In the genomic region with DNA sequence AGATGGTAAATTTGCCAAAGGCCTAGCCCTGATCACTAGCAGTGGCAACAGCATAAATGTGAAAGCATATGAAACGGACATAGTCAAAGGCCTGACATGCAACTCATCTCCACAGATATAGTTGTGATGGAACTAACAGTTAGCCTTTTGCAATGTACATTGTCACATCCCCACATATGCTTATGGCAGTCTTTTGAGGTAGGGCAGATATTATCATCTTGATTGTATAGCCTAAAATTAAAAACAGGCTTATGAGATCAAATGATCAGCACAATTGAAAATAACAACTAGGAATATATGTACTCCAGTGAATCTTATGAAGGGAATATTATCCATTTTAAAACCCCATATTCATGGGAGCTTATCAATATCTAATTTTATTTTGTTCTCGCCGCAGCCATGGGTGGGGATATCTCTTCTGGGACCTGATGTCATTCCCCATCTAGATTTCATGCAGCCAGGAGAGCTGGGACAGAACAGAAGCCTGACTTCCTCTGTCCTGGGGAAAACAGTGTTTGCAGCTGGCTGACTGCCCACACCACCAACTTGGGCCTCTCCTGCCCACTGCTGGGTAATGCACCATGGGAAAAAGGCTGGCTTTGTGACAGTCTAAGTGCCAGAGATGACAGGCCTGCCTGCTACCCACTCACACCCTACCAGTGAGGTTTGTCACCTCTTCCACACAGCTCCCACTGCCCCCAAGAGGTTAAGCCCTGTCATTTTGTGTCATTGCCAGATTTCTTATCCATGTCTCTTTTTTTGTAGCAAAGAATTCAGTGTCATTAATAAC, we compare ENCODE assay signal across 12 cellular contexts.
DNase-seq lines count a peak whose midpoint lies in the region; ATAC-seq, FAIRE-seq and TF ChIP-seq lines count a peak whose summit lies in the region.
"Had no signal": no experiment of that assay in that cellular context is flagged by ENCODE, and none has a peak within 500 bp of the region (broad histone marks: within the 10 kb centered on the region; RNA-seq: fewer than 3 reads in every experiment).

No MANE protein-coding gene starts in this region.

- H3K36me3 ChIP-seq in heart right ventricle (no peaks in the 10 kb centered on the region), thyroid gland (no peaks in the 10 kb centered on the region)
- H3K36me3 ChIP-seq: vagina had no signal

- H3K4me1 ChIP-seq in heart right ventricle (peaks cover 3 to 42% (median 26%) of the 10 kb centered on the region in 9 donors), thyroid gland (peaks cover 32 to 52% of the 10 kb centered on the region in 2 donors)

- DNase-seq in activated T-cell treated with anti-CD3 and anti-CD28 coated beads, Interleukin-2, amount 50 U/mL, for 48 hours: peak; percentile 25 to 36
- no peak for DNase-seq in activated T-cell treated with anti-CD3 and anti-CD28 coated beads, Interleukin-2, amount 50 U/mL, for 24 hours
- DNase-seq in T-cell (no peak), heart right ventricle (peak; percentile 55 to 74), thyroid gland (peak; percentile 82 to 85), H54 (ENCODE audit: insufficient read length, low spot score) (no peak), lower leg skin (ENCODE audit: low spot score in 2 of 2) (no peak)
- DNase-seq: cortex of kidney had no signal

- ATAC-seq in T-cell (replicated peaks in 1 of 4) (no peak), heart right ventricle (peak; percentile 83 to 95 (median 91)), GM21723 (IDR thresholded peaks at IDR 0.05; ENCODE audit: unreplicated experiment) (no peak)

- FAIRE-seq in H54 (lab: Jason Lieb, UNC): no peak
- FAIRE-seq: frontal cortex had no signal

- H3K4me3 ChIP-seq in heart right ventricle: no peak overlapping the region
- H3K4me3 ChIP-seq in thyroid gland (replicated peaks in 1 of 3): no peak overlapping the region
- no peak overlapping the region for H3K4me3 ChIP-seq in lower leg skin (ENCODE audit: low read depth, poor library complexity, severe bottlenecking)
- H3K4me3 ChIP-seq: vagina had no signal

- H3K27ac Mint-ChIP-seq in activated T-cell treated with anti-CD3 and anti-CD28 coated beads, Interleukin-2, amount 50 U/mL, for 24 hours: no peak overlapping the region
- H3K27ac Mint-ChIP-seq in T-cell: peak overlapping the region; percentile 0 to 92
- H3K27ac Mint-ChIP-seq: activated T-helper 1 cell treated with anti-CD3 and anti-CD28 coated beads, Interleukin-12 subunit alpha, Interleukin-12 subunit beta, Interleukin-2, Interleukin-4 antibody, amounts not matched to agents 30 ng/mL and 10 ng/mL and 1 ng/mL, durations not matched to agents 14 hours and 24 hours and 36 hours had no signal

- POLR2A ChIA-PET in T-cell (lab: Charles Lee): no interaction called here

- H3K27ac ChIP-seq in heart right ventricle (peak overlapping the region in 7 of 10 donors; percentile 7 to 69 (median 56)), thyroid gland (peak overlapping the region; percentile 78 to 84 (median 80))
- H3K27ac ChIP-seq: vagina had no signal

- H3K27me3 Mint-ChIP-seq in activated T-cell treated with anti-CD3 and anti-CD28 coated beads, Interleukin-2, amount 50 U/mL, for 24 hours: no peaks in the 10 kb centered on the region
- no peaks in the 10 kb centered on the region for H3K27me3 Mint-ChIP-seq in T-cell

- peak in 1 of 2 donors; percentile 5 for TF ChIP-seq POLR2A in thyroid gland (IDR thresholded peaks at IDR 0.05)
- TF ChIP-seq POLR2A in H54 (IDR thresholded peaks at IDR 0.05; ENCODE audit: low read depth, low read length): no peak
- TF ChIP-seq POLR2A in lower leg skin (IDR thresholded peaks at IDR 0.05): no peak

- intact Hi-C loops in heart right ventricle (cut with DNase I) (loop anchor here (2.0 to 10.0 kb wide), 9 partner anchors 178 to 801 kb away; a partner anchor contains a TSS), thyroid gland (cut with DNase I) (loop anchor here (10.0 kb wide), 1 partner anchor 551 kb away; no protein-coding TSS in a partner anchor), lower leg skin (cut with DNase I; ENCODE audit: low total_unique reads) (loop anchor here (10.0 kb wide), 2 partner anchors 551 to 701 kb away; no protein-coding TSS in a partner anchor)

- H3K36me3 Mint-ChIP-seq in activated T-cell treated with anti-CD3 and anti-CD28 coated beads, Interleukin-2, amount 50 U/mL, for 24 hours (ENCODE audit: low read depth): no peaks in the 10 kb centered on the region
- no peaks in the 10 kb centered on the region for H3K36me3 Mint-ChIP-seq in T-cell

- 30 to 45% methylated on average over 3 of the region's 3 CpGs for WGBS in heart right ventricle, 2 donors
- 68 to 91% methylated on average over 3 of the region's 3 CpGs for WGBS in thyroid gland, 2 donors
- WGBS in lower leg skin, 2 donors: 52 to 86% methylated on average over 3 of the region's 3 CpGs

- CTCF ChIA-PET in T-cell (lab: Charles Lee): interaction anchor here in 1 of 2 donors (0.6 to 1.1 kb wide), 2 partner anchors 37 to 797 kb away, joined by 3 to 5 read pairs; no protein-coding TSS in a partner anchor

- TF ChIP-seq CTCF in heart right ventricle (IDR thresholded peaks at IDR 0.05) (peak in 3 of 9 donors; percentile 26 to 31 (median 27)), thyroid gland (IDR thresholded peaks at IDR 0.05) (peak in 3 of 6 experiments; percentile 12 to 34 (median 28)), lower leg skin (IDR thresholded peaks at IDR 0.05) (no peak)

- H3K9me3 Mint-ChIP-seq in activated T-cell treated with anti-CD3 and anti-CD28 coated beads, Interleukin-2, amount 50 U/mL, for 24 hours: no peaks in the 10 kb centered on the region
- H3K9me3 Mint-ChIP-seq in T-cell: no peaks in the 10 kb centered on the region
- H3K9me3 Mint-ChIP-seq: activated T-helper 1 cell treated with anti-CD3 and anti-CD28 coated beads, Interleukin-12 subunit alpha, Interleukin-12 subunit beta, Interleukin-2, Interleukin-4 antibody, amounts not matched to agents 30 ng/mL and 10 ng/mL and 1 ng/mL, durations not matched to agents 14 hours and 24 hours and 36 hours had no signal

- H3K4me3 Mint-ChIP-seq in activated T-cell treated with anti-CD3 and anti-CD28 coated beads, Interleukin-2, amount 50 U/mL, for 24 hours: no peak overlapping the region
- peak overlapping the region in 2 of 3 donors; percentile 24 to 49 for H3K4me3 Mint-ChIP-seq in T-cell
- H3K4me3 Mint-ChIP-seq: activated T-helper 1 cell treated with anti-CD3 and anti-CD28 coated beads, Interleukin-12 subunit alpha, Interleukin-12 subunit beta, Interleukin-2, Interleukin-4 antibody, amounts not matched to agents 30 ng/mL and 10 ng/mL and 1 ng/mL, durations not matched to agents 14 hours and 24 hours and 36 hours had no signal

- H3K9me3 ChIP-seq in heart right ventricle (no peaks in the 10 kb centered on the region), thyroid gland (no peaks in the 10 kb centered on the region)
- H3K9me3 ChIP-seq: vagina had no signal

- no peaks in the 10 kb centered on the region for H3K27me3 ChIP-seq in heart right ventricle
- no peaks in the 10 kb centered on the region for H3K27me3 ChIP-seq in thyroid gland
- H3K27me3 ChIP-seq: vagina had no signal

- H3K4me1 Mint-ChIP-seq in activated T-cell treated with anti-CD3 and anti-CD28 coated beads, Interleukin-2, amount 50 U/mL, for 24 hours (ENCODE audit: low read depth): peaks cover 35% of the 10 kb centered on the region
- H3K4me1 Mint-ChIP-seq in T-cell: peaks cover 32 to 38% (median 35%) of the 10 kb centered on the region in 3 donors

Comparison
In these comparisons a context has a peak if more than half of its experiments do, and no peak if none do; other contexts are left out.
1. DNase-seq: peak in activated T-cell treated with anti-CD3 and anti-CD28 coated beads, Interleukin-2, amount 50 U/mL, for 48 hours (2 of 2), heart right ventricle (2 of 2) and thyroid gland (2 of 2); none in activated T-cell treated with anti-CD3 and anti-CD28 coated beads, Interleukin-2, amount 50 U/mL, for 24 hours (single experiment), T-cell (0 of 34), H54 (single experiment) and lower leg skin (0 of 2).
2. ATAC-seq: peak in heart right ventricle (8 of 8); none in T-cell (0 of 4) and GM21723 (single experiment).